ENCODE assay signal across 1 cellular context in genomic region chr20:13648872-13649271, GRCh38.
TF ChIP-seq lines count a peak whose summit lies in the region.

No MANE protein-coding gene starts in this region.

TF ChIP-seq in GM12878, 131 proteins besides CTCF, POLR2A, EP300 and RAD21 (continued from another document):
- no peak for TF ChIP-seq IRF5 (IDR thresholded peaks at IDR 0.05; ENCODE audit: borderline replicate concordance)
TF ChIP-seq in GM12878: peak in this region for 1.
